In the genomic region with DNA sequence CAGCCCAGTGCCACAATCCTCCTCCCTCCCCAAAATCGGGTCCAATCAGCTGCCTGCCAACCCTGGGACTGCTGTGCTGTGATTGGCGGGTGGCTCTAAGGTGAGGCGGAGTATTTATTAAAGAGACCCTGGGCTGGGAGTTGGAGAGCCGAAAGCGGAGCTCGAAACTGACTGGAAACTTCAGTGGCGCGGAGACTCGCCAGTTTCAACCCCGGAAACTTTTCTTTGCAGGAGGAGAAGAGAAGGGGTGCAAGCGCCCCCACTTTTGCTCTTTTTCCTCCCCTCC, we compare ENCODE assay signal across 8 cellular contexts. TPM values are rescaled to one million over a fixed set of nuclear protein-coding genes. Genes with fewer than 3 reads are reported as not detected.
DNase-seq lines count a peak whose midpoint lies in the region; ATAC-seq and TF ChIP-seq lines count a peak whose summit lies in the region.

A gene (plus strand): TSS at position 143 of the 286 bp plus-strand sequence. CDS start 372 bp downstream, outside the sequence.

- TF ChIP-seq CTCF in coronary artery (IDR thresholded peaks at IDR 0.05): no peak
- TF ChIP-seq CTCF in left lung (IDR thresholded peaks at IDR 0.05): no peak
- no peak for TF ChIP-seq CTCF in thyroid gland (IDR thresholded peaks at IDR 0.05)

- H3K9me3 ChIP-seq in left lung (no peaks in the 10 kb centered on the region), thyroid gland (no peaks in the 10 kb centered on the region)

- WGBS in thyroid gland, 2 donors: 0 to 1% methylated on average over 10 to 11 of the region's 11 CpGs

- H3K27ac ChIP-seq in coronary artery (peak within 1 kb of the TSS; percentile 31 to 88), left lung (peak within 1 kb of the TSS; percentile 41 to 46), thyroid gland (peak within 1 kb of the TSS; percentile 91 to 97 (median 95))

- intact Hi-C loops in left lung (cut with DNase I): no loop called here
- intact Hi-C loops in thyroid gland (cut with DNase I): loop anchor here (10.0 kb wide), 1 partner anchor 424 kb away; no protein-coding TSS in a partner anchor

- DNase-seq in DMS53 treated with DMSO at 0.1 percent for 48 hours (lab: John Stamatoyannopoulos, UW; ENCODE audit: unreplicated experiment) (peak; percentile 69), NCI-H69 (lab: John Stamatoyannopoulos, UW) (peak; percentile 99), coronary artery (ENCODE audit: low spot score) (peak; percentile 93), left lung (peak; percentile 85 to 86), thyroid gland (peak; percentile 96)
- no peak for DNase-seq in activated CD4-positive, alpha-beta T cell treated with anti-CD3 and anti-CD28 coated beads for 4 hours

- H3K4me1 ChIP-seq in left lung (peaks cover 12 to 15% of the 10 kb centered on the region in 2 donors), thyroid gland (peaks cover 26 to 36% of the 10 kb centered on the region in 2 donors)

- peak; percentile 82 for ATAC-seq in GM19397 (IDR thresholded peaks at IDR 0.05; ENCODE audit: unreplicated experiment)
- peak; percentile 85 for ATAC-seq in HG03432 (IDR thresholded peaks at IDR 0.05; ENCODE audit: unreplicated experiment)
- ATAC-seq in left lung: peak; percentile 90

- H3K36me3 ChIP-seq in left lung (no peaks in the 10 kb centered on the region), thyroid gland (peaks cover 0 to 8% of the 10 kb centered on the region in 2 donors)

- H3K27me3 ChIP-seq in left lung (peaks cover 58 to 100% of the 10 kb centered on the region in 2 donors), thyroid gland (no peaks in the 10 kb centered on the region)

- H3K4me3 ChIP-seq in coronary artery (peak within 1 kb of the TSS; percentile 75), left lung (peak within 1 kb of the TSS; percentile 41 to 53), thyroid gland (replicated peaks in 1 of 3) (peak within 1 kb of the TSS; percentile 81 to 83 (median 83))

- TF ChIP-seq POLR2A in thyroid gland (IDR thresholded peaks at IDR 0.05): peak; percentile 84 to 99

RNA-seq across cellular contexts. Expression of the gene that starts here (rescaled TPM):
- total RNA-seq in left lung: 1 to 10 TPM; 6.6 to 9.6 TPM
- 10 to 100 TPM; 15.5 to 32.6 (median 23.3) TPM for total RNA-seq in thyroid gland

Comparison
In these comparisons a context has a peak if more than half of its experiments do, and no peak if none do; other contexts are left out.
1. DNase-seq: peak in DMS53 treated with DMSO at 0.1 percent for 48 hours (single experiment), NCI-H69 (single experiment), coronary artery (single experiment), left lung (2 of 2) and thyroid gland (2 of 2); none in activated CD4-positive, alpha-beta T cell treated with anti-CD3 and anti-CD28 coated beads for 4 hours (0 of 2).
2. H3K27ac ChIP-seq: peak in every context shown above with its lines; median percentile 95 in thyroid gland; 60 in coronary artery; 44 in left lung.
3. Peak in every context shown above with its lines, with median percentiles within 50 percentile points of each other: ATAC-seq and H3K4me3 ChIP-seq.